In the genomic region with DNA sequence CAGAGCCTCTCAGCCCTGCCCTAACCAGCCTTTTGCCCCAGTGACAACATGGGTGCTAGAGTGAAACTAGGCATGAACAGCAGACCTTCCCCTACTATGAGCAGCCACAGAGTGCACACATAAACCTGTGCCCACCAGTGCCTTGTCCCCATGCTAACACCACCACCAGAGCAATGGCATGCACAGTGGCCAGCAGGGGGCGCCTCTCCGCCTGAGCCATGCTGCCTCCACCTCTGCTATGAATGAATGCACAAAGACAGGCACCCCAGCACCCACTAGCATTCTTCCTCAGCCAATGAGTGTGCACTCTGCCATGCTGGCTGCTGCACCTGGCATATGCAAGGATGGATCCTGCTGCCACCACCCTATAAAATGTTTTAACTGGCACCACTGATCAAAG, we compare ENCODE assay signal across 9 cellular contexts.
DNase-seq lines count a peak whose midpoint lies in the region; ATAC-seq and TF ChIP-seq lines count a peak whose summit lies in the region.
"Had no signal": no experiment of that assay in that cellular context is flagged by ENCODE, and none has a peak within 500 bp of the region (broad histone marks: within the 10 kb centered on the region; RNA-seq: fewer than 3 reads in every experiment).

No MANE protein-coding gene starts in this region.

- H3K4me1 ChIP-seq in A673 (ENCODE audit: insufficient read depth, low read length, poor library complexity, severe bottlenecking), result no peaks in the 10 kb centered on the region
- H3K4me1 ChIP-seq: upper lobe of left lung had no signal

- in situ Hi-C loops in GM13977 (cut with MboI; ENCODE audit: low pct_unique_long_range_greater_than_20kb, low sequenced_read_pairs, unreplicated experiment), result no loop called here

- DNase-seq in A673 (ENCODE audit: low spot score), result peak; percentile 6
- DNase-seq in GM13977 (ENCODE audit: low spot score), result no peak
- peak; percentile 34 for DNase-seq in activated CD4-positive, alpha-beta T cell treated with anti-CD3 and anti-CD28 coated beads for 48 hours
- peak in 22 of 42 donors; percentile 0 to 51 (median 14) for DNase-seq in head of caudate nucleus
- no peak for DNase-seq in NCI-H446 (lab: John Stamatoyannopoulos, UW)
- no peak for DNase-seq in amniotic stem cell (lab: John Stamatoyannopoulos, UW)

- BruUV-seq in A673 (replicated peaks; lab: Mats Ljungman, UMichigan), result no TSS peak

- H3K9me3 ChIP-seq in A673 (ENCODE audit: low read depth, low read length, poor library complexity, severe bottlenecking), result no peaks in the 10 kb centered on the region

- CTCF ChIA-PET in A673 (lab: Charles Lee), result no interaction called here

- intact Hi-C loops in A673 (cut with micrococcal nuclease; ENCODE audit: unreplicated experiment), result no loop called here
- intact Hi-C loops in head of caudate nucleus (cut with DNase I), result no loop called here

- POLR2A ChIA-PET in A673 (lab: Charles Lee; ENCODE audit: low non-redundant PET), result no interaction called here

- no peak overlapping the region for H3K4me3 ChIP-seq in A673 (ENCODE audit: low read depth, low read length, poor library complexity, severe bottlenecking)
- H3K4me3 ChIP-seq: upper lobe of left lung had no signal

- no peak overlapping the region for H3K27ac ChIP-seq in A673 (ENCODE audit: low read depth, low read length, poor library complexity, severe bottlenecking)
- H3K27ac ChIP-seq: upper lobe of left lung had no signal

- ATAC-seq in HG02981 (IDR thresholded peaks at IDR 0.05; ENCODE audit: unreplicated experiment) (no peak), GM18517 (IDR thresholded peaks at IDR 0.05; ENCODE audit: unreplicated experiment) (no peak)

- TF ChIP-seq CTCF in A673 (conservative IDR thresholded peaks at IDR 0.05; ENCODE audit: low read depth, low read length), result peak; percentile 47
- peak; percentile 56 for TF ChIP-seq CTCF in GM13977 (IDR thresholded peaks at IDR 0.05; ENCODE audit: extremely low read depth, insufficient read depth, missing control alignments)

- H3K27me3 ChIP-seq in A673 (replicated peaks; ENCODE audit: insufficient read depth, low read depth, low read length, poor library complexity), result no peaks in the 10 kb centered on the region
- H3K27me3 ChIP-seq: upper lobe of left lung had no signal

- no peaks in the 10 kb centered on the region for H3K36me3 ChIP-seq in A673 (ENCODE audit: insufficient read depth, low read length, poor library complexity, severe bottlenecking)
- H3K36me3 ChIP-seq: upper lobe of left lung had no signal

Comparison
In these comparisons a context has a peak if more than half of its experiments do, and no peak if none do; other contexts are left out.
1. DNase-seq: peak in A673 (single experiment), activated CD4-positive, alpha-beta T cell treated with anti-CD3 and anti-CD28 coated beads for 48 hours (single experiment) and head of caudate nucleus (22 of 42); none in GM13977 (single experiment), NCI-H446 (0 of 2) and amniotic stem cell (single experiment).